Comparison of ENCODE assay signal across 28 cellular contexts in the genomic region with DNA sequence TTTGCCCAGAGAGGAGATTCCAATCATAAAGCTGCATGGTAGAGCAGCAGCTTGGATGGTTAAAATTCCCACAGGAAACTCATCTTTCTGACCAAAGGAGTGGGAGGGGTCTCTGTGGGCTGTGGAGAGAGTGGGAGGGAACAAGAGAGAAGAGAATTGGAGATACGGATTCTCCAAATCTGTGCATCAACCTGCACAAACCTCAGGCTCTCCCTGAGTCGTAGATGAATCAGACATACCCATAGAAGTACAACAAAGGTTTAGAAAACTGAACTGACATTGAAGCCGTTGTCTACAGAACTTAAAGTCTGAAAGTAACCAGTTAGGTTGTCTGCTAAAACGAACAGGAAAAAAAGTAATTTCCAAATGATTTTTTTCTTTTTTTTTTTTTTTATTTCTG.
"Had no signal": no experiment of that assay in that cellular context is flagged by ENCODE, and none has a peak within 500 bp of the region (broad histone marks: within the 10 kb centered on the region; RNA-seq: fewer than 3 reads in every experiment).

No MANE protein-coding gene starts in this region.

- DNase-seq: activated CD4-positive, alpha-beta memory T cell treated with anti-CD3 and anti-CD28 coated beads for 36 hours; activated CD4-positive, alpha-beta T cell treated with anti-CD3 and anti-CD28 coated beads for 48 hours; activated CD4-positive, CD25-positive, alpha-beta regulatory T cell; activated effector memory CD4-positive, alpha-beta T cell treated with anti-CD3 and anti-CD28 coated beads, Interleukin-2, amount 50 U/mL, for 16 hours; activated naive CD4-positive, alpha-beta T cell treated with anti-CD3 and anti-CD28 coated beads, Interleukin-2, amount 10 ng/mL, durations not matched to agents 7 days and 5 days; activated naive CD8-positive, alpha-beta T cell treated with anti-CD3 and anti-CD28 coated beads, Interleukin-2, amount 50 U/mL, for 24 hours; activated T-cell treated with anti-CD3 and anti-CD28 coated beads for 4 hours; anterior cingulate cortex; body of pancreas; central memory CD4-positive, alpha-beta T cell; dermis blood vessel endothelial cell; effector CD8-positive, alpha-beta T cell; gastrocnemius medialis; heart left ventricle; left colon; mesenchymal stem cell; nucleus accumbens; right cardiac atrium; stimulated activated CD4-positive, alpha-beta T cell treated with anti-CD3 and anti-CD28 coated beads, Interleukin-4, amount 100 ng/mL, for 4 hours; substantia nigra; T1000; thyroid gland; upper lobe of right lung had no signal

- ATAC-seq: activated naive CD8-positive, alpha-beta T cell treated with anti-CD3 and anti-CD28 coated beads, Interleukin-2, amount 50 U/mL, for 24 hours; body of pancreas; esophagus mucosa; gastrocnemius medialis; heart left ventricle; left colon; right cardiac atrium; upper lobe of right lung had no signal

- H3K27ac ChIP-seq: body of pancreas, gastrocnemius medialis, heart left ventricle, parathyroid adenoma, thyroid gland, upper lobe of right lung had no signal

- H3K27ac Mint-ChIP-seq: activated CD4-positive, alpha-beta memory T cell treated with anti-CD3 and anti-CD28 coated beads for 36 hours; activated naive CD4-positive, alpha-beta T cell treated with anti-CD3 and anti-CD28 coated beads, Interleukin-2, amount 10 ng/mL, durations not matched to agents 7 days and 5 days; activated naive CD8-positive, alpha-beta T cell treated with anti-CD3 and anti-CD28 coated beads, Interleukin-2, amount 50 U/mL, for 24 hours; stimulated activated naive CD8-positive, alpha-beta T cell treated with anti-CD3 and anti-CD28 coated beads, Interleukin-15, Interleukin-2, amounts not matched to agents 100 ng/mL and 50 ng/mL, for 24 hours; T-helper 1 cell treated with Interleukin-12 subunit alpha and Interleukin-12 subunit beta and Interleukin-4 antibody, amounts not matched to agents 30 μg/mL and 1 μg/mL, for 36 hours had no signal

- H3K36me3 ChIP-seq: gastrocnemius medialis, heart left ventricle, thyroid gland, upper lobe of right lung had no signal

- FAIRE-seq: islet of Langerhans had no signal

- H3K9me3 ChIP-seq: body of pancreas, gastrocnemius medialis, heart left ventricle, thyroid gland, upper lobe of right lung had no signal

- H3K36me3 Mint-ChIP-seq: activated CD4-positive, alpha-beta memory T cell treated with anti-CD3 and anti-CD28 coated beads for 36 hours; activated naive CD4-positive, alpha-beta T cell treated with anti-CD3 and anti-CD28 coated beads, Interleukin-2, amount 10 ng/mL, durations not matched to agents 7 days and 5 days had no signal

- H3K4me3 ChIP-seq: body of pancreas, gastrocnemius medialis, heart left ventricle, thyroid gland, upper lobe of right lung had no signal

- H3K9me3 Mint-ChIP-seq: activated CD4-positive, alpha-beta memory T cell treated with anti-CD3 and anti-CD28 coated beads for 36 hours; activated naive CD4-positive, alpha-beta T cell treated with anti-CD3 and anti-CD28 coated beads, Interleukin-2, amount 10 ng/mL, durations not matched to agents 7 days and 5 days; activated naive CD8-positive, alpha-beta T cell treated with anti-CD3 and anti-CD28 coated beads, Interleukin-2, amount 50 U/mL, for 24 hours; stimulated activated naive CD8-positive, alpha-beta T cell treated with anti-CD3 and anti-CD28 coated beads, Interleukin-15, Interleukin-2, amounts not matched to agents 100 ng/mL and 50 ng/mL, for 24 hours; T-helper 1 cell treated with Interleukin-12 subunit alpha and Interleukin-12 subunit beta and Interleukin-4 antibody, amounts not matched to agents 30 μg/mL and 1 μg/mL, for 36 hours had no signal

- H3K9ac ChIP-seq: parathyroid adenoma had no signal

- H3K4me3 Mint-ChIP-seq: activated CD4-positive, alpha-beta memory T cell treated with anti-CD3 and anti-CD28 coated beads for 36 hours; activated naive CD4-positive, alpha-beta T cell treated with anti-CD3 and anti-CD28 coated beads, Interleukin-2, amount 10 ng/mL, durations not matched to agents 7 days and 5 days; activated naive CD8-positive, alpha-beta T cell treated with anti-CD3 and anti-CD28 coated beads, Interleukin-2, amount 50 U/mL, for 24 hours; stimulated activated naive CD8-positive, alpha-beta T cell treated with anti-CD3 and anti-CD28 coated beads, Interleukin-15, Interleukin-2, amounts not matched to agents 100 ng/mL and 50 ng/mL, for 24 hours; T-helper 1 cell treated with Interleukin-12 subunit alpha and Interleukin-12 subunit beta and Interleukin-4 antibody, amounts not matched to agents 30 μg/mL and 1 μg/mL, for 36 hours had no signal

- H2AFZ ChIP-seq: parathyroid adenoma had no signal

- H3K4me1 ChIP-seq: body of pancreas, gastrocnemius medialis, heart left ventricle, parathyroid adenoma, thyroid gland, upper lobe of right lung had no signal

- H3K4me1 Mint-ChIP-seq: activated naive CD4-positive, alpha-beta T cell treated with anti-CD3 and anti-CD28 coated beads, Interleukin-2, amount 10 ng/mL, durations not matched to agents 7 days and 5 days; activated naive CD8-positive, alpha-beta T cell treated with anti-CD3 and anti-CD28 coated beads, Interleukin-2, amount 50 U/mL, for 24 hours had no signal

- H3K27me3 ChIP-seq: body of pancreas, gastrocnemius medialis, heart left ventricle, thyroid gland, upper lobe of right lung had no signal
